Comparison of ENCODE assay signal across 8 cellular contexts in the genomic region with DNA sequence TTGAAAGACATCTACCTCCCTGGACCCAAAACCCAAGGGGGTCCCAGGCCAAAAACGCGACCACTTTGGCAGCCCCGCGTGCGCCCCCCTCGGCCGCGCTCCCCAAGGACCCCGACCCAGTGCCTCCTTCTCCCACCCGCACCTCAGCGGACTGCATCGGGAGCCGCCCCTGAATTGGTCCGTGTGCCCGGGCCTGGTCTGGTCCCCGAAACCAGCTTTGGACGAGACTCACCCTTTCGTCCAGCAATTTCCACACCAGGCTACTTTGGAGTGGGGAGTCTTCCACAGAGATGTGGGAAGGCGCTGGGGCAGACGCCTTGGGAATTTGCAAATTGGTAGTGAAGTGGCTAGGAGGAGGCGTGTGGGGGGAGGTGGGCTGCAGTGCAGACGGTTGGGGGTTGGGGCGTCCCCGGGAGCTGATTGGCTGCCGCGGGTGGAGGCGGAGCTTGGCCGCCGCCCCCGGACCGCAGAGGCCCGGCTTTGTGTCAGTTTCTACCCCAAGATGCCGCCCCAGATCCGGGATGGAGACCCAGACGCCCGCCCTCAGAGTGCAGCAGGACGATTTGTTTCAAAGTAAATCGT. TPM values are rescaled to one million over a fixed set of nuclear protein-coding genes. Genes with fewer than 3 reads are reported as not detected.
DNase-seq lines count a peak whose midpoint lies in the region; ATAC-seq, FAIRE-seq and TF ChIP-seq lines count a peak whose summit lies in the region.

No MANE protein-coding gene starts in this region.

- H3K79me2 ChIP-seq in H9 (ENCODE audit: insufficient read depth, low read length) = no peaks in the 10 kb centered on the region; the same call in 1 of the 2 replicates

- WGBS in H9 (ENCODE audit: extremely low coverage, insufficient read length, low lambda C conversion rate) = no CpG with 5 or more reads among the region's 38 CpGs
- WGBS in spleen, 5 donors = 3 to 17% (median 6%) methylated on average over 33 to 38 of the region's 38 CpGs

- H3K4me1 ChIP-seq in H9 (ENCODE audit: insufficient read depth, low read length) = 0 out of 2 replicates have a peak, but pooled peaks cover 6% of the 10 kb centered on the region
- peaks cover 0 to 50% (median 27%) of the 10 kb centered on the region in 6 donors for H3K4me1 ChIP-seq in spleen

- H2AK5ac ChIP-seq in H9 (ENCODE audit: insufficient read length, low read length) = no peak overlapping the region

- peak overlapping the region in 1 of 3 experiments; percentile 97; a peak in 2 of 7 replicates for H3K27ac Mint-ChIP-seq in H9
- H3K27ac Mint-ChIP-seq in CD14-positive monocyte = no peak overlapping the region

- H3K4me1 Mint-ChIP-seq in H9 (peaks cover 21 to 34% of the 10 kb centered on the region in 2 experiments), CD14-positive monocyte (peaks cover 25% of the 10 kb centered on the region)

- no peak overlapping the region for H3K56ac ChIP-seq in H9 (ENCODE audit: insufficient read length, low read depth, low read length)

- H3K36me3 Mint-ChIP-seq in H9 (ENCODE audit: insufficient read depth in 1 of 3, low read depth in 3 of 3) (peaks cover 9 to 18% (median 11%) of the 10 kb centered on the region in 3 experiments), CD14-positive monocyte (peaks cover 9 to 11% of the 10 kb centered on the region in 2 donors)

- TF ChIP-seq POLR2A in spleen (IDR thresholded peaks at IDR 0.05) = no peak

- TF ChIP-seq CTCF in H9 (conservative IDR thresholded peaks at IDR 0.05) (no peak; the same call in 2 of the 3 replicates), bronchial epithelial cell (IDR thresholded peaks at IDR 0.05; ENCODE audit: insufficient read depth, low read length, severe bottlenecking) (no peak), spleen (IDR thresholded peaks at IDR 0.05 in 8 of 11, conservative IDR thresholded peaks at IDR 0.05 in 3 of 11) (no peak), CD14-positive monocyte (IDR thresholded peaks at IDR 0.05) (no peak)

- H2AFZ ChIP-seq in H9 (ENCODE audit: low read length) = peak overlapping the region; percentile 84

- H3K4me2 ChIP-seq in H9 (ENCODE audit: insufficient read depth, insufficient read length, low read length) = peak overlapping the region; percentile 41

- H2BK5ac ChIP-seq in H9 (ENCODE audit: insufficient read length, low read length) = no peak overlapping the region

- no peak overlapping the region for H2BK20ac ChIP-seq in H9 (ENCODE audit: low read depth, low read length, poor library complexity, severe bottlenecking)

- H3K4me3 ChIP-seq in bronchial epithelial cell (ENCODE audit: low read depth, low read length) (peak overlapping the region; percentile 36), spleen (peak overlapping the region in 7 of 8 donors; percentile 3 to 62 (median 31))

- no peaks in the 10 kb centered on the region for H4K20me1 ChIP-seq in H9 (ENCODE audit: control insufficient read depth, insufficient read depth, insufficient read length)

- H3K23ac ChIP-seq in H9 (ENCODE audit: insufficient read length, low read depth, low read length) = no peak overlapping the region

- peaks cover 12 to 14% of the 10 kb centered on the region in 2 experiments for H3K9me3 Mint-ChIP-seq in H9
- H3K9me3 Mint-ChIP-seq in CD14-positive monocyte = peaks cover 0 to 13% (median 6%) of the 10 kb centered on the region in 7 donors

- no peak overlapping the region for H4K8ac ChIP-seq in H9 (replicated peaks; ENCODE audit: insufficient read length, low read depth, low read length)

- H3K27me3 ChIP-seq in H9 (ENCODE audit: insufficient read depth, low read length) (no peaks in the 10 kb centered on the region), bronchial epithelial cell (ENCODE audit: control insufficient read depth, insufficient read depth, low read length) (no peaks in the 10 kb centered on the region), spleen (replicated peaks in 1 of 7) (peaks cover 0 to 46% (median 20%) of the 10 kb centered on the region in 7 donors)

- no peak overlapping the region for H3K4ac ChIP-seq in H9 (ENCODE audit: low read depth, low read length)

- H3K27me3 Mint-ChIP-seq in H9 (ENCODE audit: low read depth) (peaks cover 6% of the 10 kb centered on the region), CD14-positive monocyte (ENCODE audit: low read depth in 3 of 3) (peaks cover 48 to 53% (median 53%) of the 10 kb centered on the region in 3 donors)

- DNase-seq in H9 (peak; percentile 90), NCI-H1092 treated with DMSO at 0.1 percent for 48 hours (lab: John Stamatoyannopoulos, UW) (peak; percentile 55), bronchial epithelial cell (ENCODE audit: low read depth) (no peak), inferior parietal cortex (ENCODE audit: extremely low spot score) (peak; percentile 80), spleen (peak; percentile 75), NCI-H1048 (lab: John Stamatoyannopoulos, UW) (no peak), CD14-positive monocyte (ENCODE audit: low spot score) (no peak)

- H3K9ac ChIP-seq in H9 (ENCODE audit: extremely low read depth, insufficient read length, low read length) = peak overlapping the region; percentile 41

- H3K4me3 Mint-ChIP-seq in H9 (peak overlapping the region; percentile 85 to 89), CD14-positive monocyte (peak overlapping the region in 1 of 2 donors; percentile 71)

- H3K18ac ChIP-seq in H9 (ENCODE audit: insufficient read length, low read depth, low read length) = peak overlapping the region; percentile 56

- peaks cover 3% of the 10 kb centered on the region for H3K79me1 ChIP-seq in H9 (ENCODE audit: insufficient read depth, low read depth, low read length, poor library complexity, severe bottlenecking)

- peaks cover 16% of the 10 kb centered on the region for H3K23me2 ChIP-seq in H9 (ENCODE audit: insufficient read length, low read depth, low read length, poor library complexity, severe bottlenecking)

- no peaks in the 10 kb centered on the region for H3K9me3 ChIP-seq in H9 (ENCODE audit: control insufficient read depth, low read depth, low read length)
- H3K9me3 ChIP-seq in spleen = peaks cover 0 to 13% (median 3%) of the 10 kb centered on the region in 8 donors

- FAIRE-seq in bronchial epithelial cell (lab: Jason Lieb, UNC) = no peak

- H2BK12ac ChIP-seq in H9 (ENCODE audit: insufficient read length, low read depth, low read length) = no peak overlapping the region

- H2BK15ac ChIP-seq in H9 (ENCODE audit: low read depth, low read length) = no peak overlapping the region

- H4K5ac ChIP-seq in H9 (ENCODE audit: insufficient read length, low read depth, low read length) = no peak overlapping the region

- peak; percentile 83 for ATAC-seq in GM18517 (IDR thresholded peaks at IDR 0.05; ENCODE audit: unreplicated experiment)

- intact Hi-C loops in spleen (cut with DNase I; ENCODE audit: low total_unique reads) = no loop called here
- intact Hi-C loops in CD14-positive monocyte (cut with micrococcal nuclease) = no loop called here

- no peak overlapping the region for H2BK120ac ChIP-seq in H9 (ENCODE audit: low read depth, low read length, poor library complexity, severe bottlenecking)

- no peak overlapping the region for H3T11ph ChIP-seq in H9 (ENCODE audit: low read length)

- peak overlapping the region; percentile 80; the same call in 1 of the 2 replicates for H3K14ac ChIP-seq in H9 (ENCODE audit: insufficient read depth, low read length)

- H4K91ac ChIP-seq in H9 (ENCODE audit: insufficient read length, low read depth, low read length) = no peak overlapping the region

- H3K27ac ChIP-seq in H9 (ENCODE audit: insufficient read length, low read depth, low read length) = no peak overlapping the region
- peak overlapping the region in 1 of 8 donors; percentile 19 for H3K27ac ChIP-seq in spleen

- H3K36me3 ChIP-seq in bronchial epithelial cell (ENCODE audit: control insufficient read depth, insufficient read depth, low read length) (no peaks in the 10 kb centered on the region), spleen (peaks cover 0 to 12% (median 0%) of the 10 kb centered on the region in 6 donors)

RNA-seq across cellular contexts. Expression of gene TCAF1, which starts 16.9 kb away (rescaled TPM):
- total RNA-seq in H9 (2021) = 43.9 and 46.8 TPM in 2 replicates
- 12.3 and 17.6 TPM in 2 replicates for total RNA-seq in bronchial epithelial cell
- total RNA-seq in spleen = 10 to 100 TPM; 22.7 to 39.6 (median 30.8) TPM
- 1 to 10 TPM; 3.8 to 5.9 (median 4.6) TPM for polyA plus RNA-seq in spleen
- 1 to 10 TPM; 1.8 to 3.3 TPM for polyA plus RNA-seq in CD14-positive monocyte

RNA-seq across cellular contexts. Expression of gene OR2F2, which starts 50.0 kb away (rescaled TPM):
- not detected in 2 replicates for total RNA-seq in H9 (2021)
- total RNA-seq in bronchial epithelial cell = not detected in 2 replicates
- not detected for total RNA-seq in spleen
- not detected for polyA plus RNA-seq in spleen
- polyA plus RNA-seq in CD14-positive monocyte = not detected

Comparison
In these comparisons a context has a peak if more than half of its experiments do, and no peak if none do; other contexts are left out.
1. DNase-seq: peak in H9 (single experiment), NCI-H1092 treated with DMSO at 0.1 percent for 48 hours (single experiment), inferior parietal cortex (single experiment) and spleen (single experiment); none in bronchial epithelial cell (single experiment), NCI-H1048 (single experiment) and CD14-positive monocyte (single experiment).